16 cellular contexts compared by ENCODE assay signal in genomic region chr12:110813298-110813697, GRCh38. TPM values are rescaled to one million over a fixed set of nuclear protein-coding genes. Genes with fewer than 3 reads are reported as not detected.
DNase-seq lines count a peak whose midpoint lies in the region; ATAC-seq, FAIRE-seq and TF ChIP-seq lines count a peak whose summit lies in the region.
"Had no signal": no experiment of that assay in that cellular context is flagged by ENCODE, and none has a peak within 500 bp of the region (broad histone marks: within the 10 kb centered on the region; RNA-seq: fewer than 3 reads in every experiment).

No MANE protein-coding gene starts in this region.

- 12 to 33% (median 24%) methylated on average over 8 of the region's 8 CpGs for WGBS in small intestine, 3 donors

- H3K9me3 ChIP-seq in HEK293 (ENCODE audit: control insufficient read depth, insufficient read depth, low read depth, low read length) (no peaks in the 10 kb centered on the region), small intestine (ENCODE audit: control insufficient read depth, low read depth) (no peaks in the 10 kb centered on the region)
- H3K9me3 ChIP-seq: BLaER1 treated with 17β-estradiol and CSF1 and Interleukin-3, amounts not matched to agents 10 nM and 100 nM had no signal

- no peak for ATAC-seq in effector memory CD8-positive, alpha-beta T cell (replicated peaks)

- DNase-seq in NCI-H1417 (lab: John Stamatoyannopoulos, UW) (peak in 2 of 3 experiments; percentile 31 to 65), NCI-H1417 treated with DMSO at 0.1 percent for 48 hours (lab: John Stamatoyannopoulos, UW) (no peak), small intestine (peak; percentile 73), SW 1271 (lab: John Stamatoyannopoulos, UW) (no peak), NCI-H146 (lab: John Stamatoyannopoulos, UW) (no peak)
- DNase-seq in effector memory CD8-positive, alpha-beta T cell = no peak
- DNase-seq: 8988T, DMS53, KBM-7, NCI-H1048, NCI-H1930, NCI-H510A had no signal

- H3K9me3 Mint-ChIP-seq in brain = peaks cover 0 to 8% (median 0%) of the 10 kb centered on the region in 5 experiments
- H3K9me3 Mint-ChIP-seq in effector memory CD8-positive, alpha-beta T cell = no peaks in the 10 kb centered on the region

- H3K4me3 Mint-ChIP-seq in brain = peak overlapping the region in 1 of 5 experiments; percentile 64
- H3K4me3 Mint-ChIP-seq in effector memory CD8-positive, alpha-beta T cell = no peak overlapping the region

- TF ChIP-seq CTCF in HEK293 (tag by site-specific recombination; IDR thresholded peaks at IDR 0.05) (no peak), brain (conservative IDR thresholded peaks at IDR 0.05) (no peak)

- FAIRE-seq in small intestine (lab: Jason Lieb, UNC) = no peak
- FAIRE-seq: GM18507 had no signal

- H3K27ac Mint-ChIP-seq in brain = peak overlapping the region in 4 of 5 experiments; percentile 25 to 69 (median 42)
- H3K27ac Mint-ChIP-seq in effector memory CD8-positive, alpha-beta T cell = peak overlapping the region in 1 of 2 donors; percentile 14

- H3K4me3 ChIP-seq in HEK293 (ENCODE audit: low read depth, low read length) (no peak overlapping the region), small intestine (ENCODE audit: low read depth in 1 of 2, low read length in 2 of 2) (no peak overlapping the region)
- H3K4me3 ChIP-seq: BLaER1 treated with 17β-estradiol and CSF1 and Interleukin-3, amounts not matched to agents 10 nM and 100 nM had no signal

- H3K36me3 Mint-ChIP-seq in brain = no peaks in the 10 kb centered on the region
- no peaks in the 10 kb centered on the region for H3K36me3 Mint-ChIP-seq in effector memory CD8-positive, alpha-beta T cell (ENCODE audit: insufficient read depth)

- H3K27me3 ChIP-seq in small intestine (ENCODE audit: control insufficient read depth in 2 of 2, insufficient read depth in 2 of 2, low read length in 2 of 2) = no peaks in the 10 kb centered on the region
- H3K27me3 ChIP-seq: BLaER1 treated with 17β-estradiol and CSF1 and Interleukin-3, amounts not matched to agents 10 nM and 100 nM had no signal

- CTCF ChIA-PET in HEK293 (lab: Yijun Ruan, JAX) = interaction anchor here (1.2 kb wide), 1 partner anchor 12 kb away, joined by 3 read pairs; no protein-coding TSS in a partner anchor

- H3K27ac ChIP-seq in HEK293 (ENCODE audit: extremely low read depth, low read depth, low read length) = no peak overlapping the region
- H3K27ac ChIP-seq in small intestine (ENCODE audit: low read depth in 1 of 2, low read length in 1 of 2) = no peak overlapping the region
- H3K27ac ChIP-seq: BLaER1 treated with 17β-estradiol and CSF1 and Interleukin-3, amounts not matched to agents 10 nM and 100 nM had no signal

- peaks cover 22% of the 10 kb centered on the region for H3K4me1 Mint-ChIP-seq in brain
- no peaks in the 10 kb centered on the region for H3K4me1 Mint-ChIP-seq in effector memory CD8-positive, alpha-beta T cell (ENCODE audit: low read depth in 2 of 2)

- POLR2A ChIA-PET in HEK293 (lab: Yijun Ruan, JAX) = no interaction called here

- no peaks in the 10 kb centered on the region for H3K4me1 ChIP-seq in HEK293 (ENCODE audit: control insufficient read depth, insufficient read depth, low read length)
- peaks cover 0 to 2% of the 10 kb centered on the region in 2 donors for H3K4me1 ChIP-seq in small intestine (ENCODE audit: control insufficient read depth in 2 of 2, insufficient read depth in 1 of 2, low read depth in 1 of 2, low read length in 1 of 2)

- H3K27me3 Mint-ChIP-seq in brain = peaks cover 32% of the 10 kb centered on the region
- H3K27me3 Mint-ChIP-seq in effector memory CD8-positive, alpha-beta T cell = peaks cover 11 to 40% of the 10 kb centered on the region in 2 donors

- H3K36me3 ChIP-seq in HEK293 (ENCODE audit: control insufficient read depth in 2 of 2, insufficient read depth in 1 of 2, low read length in 2 of 2) = no peaks in the 10 kb centered on the region
- H3K36me3 ChIP-seq in small intestine (ENCODE audit: control insufficient read depth in 2 of 2, insufficient read depth in 2 of 2, low read length in 2 of 2) = no peaks in the 10 kb centered on the region
- H3K36me3 ChIP-seq: BLaER1 treated with 17β-estradiol and CSF1 and Interleukin-3, amounts not matched to agents 10 nM and 100 nM had no signal

TF ChIP-seq in HEK293, 187 proteins besides CTCF, POLR2A, EP300 and RAD21:
- TF ChIP-seq, protein P1, sequence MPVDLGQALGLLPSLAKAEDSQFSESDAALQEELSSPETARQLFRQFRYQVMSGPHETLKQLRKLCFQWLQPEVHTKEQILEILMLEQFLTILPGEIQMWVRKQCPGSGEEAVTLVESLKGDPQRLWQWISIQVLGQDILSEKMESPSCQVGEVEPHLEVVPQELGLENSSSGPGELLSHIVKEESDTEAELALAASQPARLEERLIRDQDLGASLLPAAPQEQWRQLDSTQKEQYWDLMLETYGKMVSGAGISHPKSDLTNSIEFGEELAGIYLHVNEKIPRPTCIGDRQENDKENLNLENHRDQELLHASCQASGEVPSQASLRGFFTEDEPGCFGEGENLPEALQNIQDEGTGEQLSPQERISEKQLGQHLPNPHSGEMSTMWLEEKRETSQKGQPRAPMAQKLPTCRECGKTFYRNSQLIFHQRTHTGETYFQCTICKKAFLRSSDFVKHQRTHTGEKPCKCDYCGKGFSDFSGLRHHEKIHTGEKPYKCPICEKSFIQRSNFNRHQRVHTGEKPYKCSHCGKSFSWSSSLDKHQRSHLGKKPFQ (tag by site-specific recombination; IDR thresholded peaks at IDR 0.05) = peak; percentile 25; the same call in 1 of the 2 replicates
- no peak for TF ChIP-seq ZNF19 (tag by site-specific recombination; IDR thresholded peaks at IDR 0.05; ENCODE audit: low read depth)

RNA-seq across cellular contexts. Expression of gene CCDC63, which starts 33.5 kb away (rescaled TPM):
- polyA plus RNA-seq in brain (ENCODE audit: insufficient read depth, low read depth, low replicate concordance) (not detected), small intestine (not detected)

Comparison
In these comparisons a context has a peak if more than half of its experiments do, and no peak if none do; other contexts are left out.
1. DNase-seq: peak in NCI-H1417 (2 of 3) and small intestine (single experiment); none in NCI-H1417 treated with DMSO at 0.1 percent for 48 hours (single experiment), effector memory CD8-positive, alpha-beta T cell (0 of 3), SW 1271 (0 of 2) and NCI-H146 (single experiment).